20 cellular contexts compared by ENCODE assay signal in genomic region chr11:112002491-112003216, GRCh38.
"Had no signal": no experiment of that assay in that cellular context is flagged by ENCODE, and none has a peak within 500 bp of the region (broad histone marks: within the 10 kb centered on the region; RNA-seq: fewer than 3 reads in every experiment).

No MANE protein-coding gene starts in this region.

- H3K4me3 ChIP-seq: dorsolateral prefrontal cortex, gastrocnemius medialis, hepatocyte, pancreas, right lobe of liver, tibial artery, upper lobe of left lung, uterus had no signal

- DNase-seq: cortex of kidney; dorsolateral prefrontal cortex; effector CD8-positive, alpha-beta T cell; gastrocnemius medialis; glutamatergic neuron; kidney; left colon; mammary epithelial cell; naive thymus-derived CD4-positive, alpha-beta T cell; pancreas; right lobe of liver; stimulated activated CD4-positive, alpha-beta T cell treated with anti-CD3 and anti-CD28 coated beads, Interleukin-4, amount 100 ng/mL, for 1 hour; tibial artery; upper lobe of left lung; uterus had no signal

- H3K27ac Mint-ChIP-seq: naive thymus-derived CD4-positive, alpha-beta T cell; progenitor cell of endocrine pancreas; stimulated activated memory B cell treated with anti-CD40 and anti-IgM and Interleukin-4, amounts not matched to agents 10 μg/mL and 1 μg/mL and 100 μg/mL, for 72 hours; stimulated activated naive CD8-positive, alpha-beta T cell treated with anti-CD3 and anti-CD28 coated beads, Interleukin-15, Interleukin-2, amounts not matched to agents 100 ng/mL and 50 ng/mL, for 24 hours had no signal

- FAIRE-seq: kidney, pancreas had no signal

- H3K36me3 Mint-ChIP-seq: stimulated activated memory B cell treated with anti-CD40 and anti-IgM and Interleukin-4, amounts not matched to agents 10 μg/mL and 1 μg/mL and 100 μg/mL, for 72 hours had no signal

- H3K4me1 Mint-ChIP-seq: neural crest cell had no signal

- H3K9me3 Mint-ChIP-seq: stimulated activated memory B cell treated with anti-CD40 and anti-IgM and Interleukin-4, amounts not matched to agents 10 μg/mL and 1 μg/mL and 100 μg/mL, for 72 hours; stimulated activated naive CD8-positive, alpha-beta T cell treated with anti-CD3 and anti-CD28 coated beads, Interleukin-15, Interleukin-2, amounts not matched to agents 100 ng/mL and 50 ng/mL, for 24 hours had no signal

- H3K27me3 Mint-ChIP-seq: progenitor cell of endocrine pancreas had no signal

- ATAC-seq: gastrocnemius medialis; left colon; naive thymus-derived CD4-positive, alpha-beta T cell; pancreas; right lobe of liver; stimulated activated memory B cell treated with anti-CD40 and anti-IgM and Interleukin-4, amounts not matched to agents 10 μg/mL and 1 μg/mL and 100 μg/mL, for 72 hours had no signal

- H3K4me3 Mint-ChIP-seq: naive thymus-derived CD4-positive, alpha-beta T cell; neural crest cell; stimulated activated memory B cell treated with anti-CD40 and anti-IgM and Interleukin-4, amounts not matched to agents 10 μg/mL and 1 μg/mL and 100 μg/mL, for 72 hours; stimulated activated naive CD8-positive, alpha-beta T cell treated with anti-CD3 and anti-CD28 coated beads, Interleukin-15, Interleukin-2, amounts not matched to agents 100 ng/mL and 50 ng/mL, for 24 hours had no signal
